Comparison of ENCODE assay signal across 13 cellular contexts in genomic region chr2:196479350-196479749, GRCh38.
DNase-seq lines count a peak whose midpoint lies in the region; ATAC-seq and TF ChIP-seq lines count a peak whose summit lies in the region.
"Had no signal": no experiment of that assay in that cellular context is flagged by ENCODE, and none has a peak within 500 bp of the region (broad histone marks: within the 10 kb centered on the region; RNA-seq: fewer than 3 reads in every experiment).

No MANE protein-coding gene starts in this region.

- H3K9me3 Mint-ChIP-seq in CD8-positive, alpha-beta memory T cell: no peaks in the 10 kb centered on the region
- H3K9me3 Mint-ChIP-seq: activated T-helper 2 cell treated with anti-CD3 and anti-CD28 coated beads, Interferon-gamma antibody, Interleukin-2, Interleukin-4, amounts not matched to agents 10 μg/mL and 5 μg/mL and 100 μg/mL, durations not matched to agents 14 hours and 24 hours and 36 hours; memory B cell had no signal

- H3K36me3 Mint-ChIP-seq in CD8-positive, alpha-beta memory T cell: no peaks in the 10 kb centered on the region
- H3K36me3 Mint-ChIP-seq: memory B cell had no signal

- peak overlapping the region; percentile 91 for H3K9ac ChIP-seq in smooth muscle cell (ENCODE audit: low read depth)

- no peaks in the 10 kb centered on the region for H3K36me3 ChIP-seq in RWPE2 (ENCODE audit: low read depth)
- no peaks in the 10 kb centered on the region for H3K36me3 ChIP-seq in smooth muscle cell (ENCODE audit: low read depth)
- H3K36me3 ChIP-seq in CD8-positive, alpha-beta memory T cell (ENCODE audit: insufficient read depth, low read length): no peaks in the 10 kb centered on the region

- POLR2A ChIA-PET in CD8-positive, alpha-beta memory T cell (lab: Charles Lee): no interaction called here

- H3K4me1 ChIP-seq in RWPE2 (ENCODE audit: insufficient read depth, poor library complexity, severe bottlenecking) (no peaks in the 10 kb centered on the region), smooth muscle cell (ENCODE audit: low read depth) (peaks cover 8% of the 10 kb centered on the region)
- H3K4me1 ChIP-seq in CD8-positive, alpha-beta memory T cell (ENCODE audit: insufficient read depth, low read length): no peaks in the 10 kb centered on the region

- CTCF ChIA-PET in CD8-positive, alpha-beta memory T cell (lab: Charles Lee): no interaction called here

- peak overlapping the region; percentile 72 for H3K4me2 ChIP-seq in smooth muscle cell

- H3F3A ChIP-seq in smooth muscle cell (ENCODE audit: low read depth): no peaks in the 10 kb centered on the region

- H3K27me3 Mint-ChIP-seq in CD8-positive, alpha-beta memory T cell: peaks cover 0 to 18% of the 10 kb centered on the region in 2 donors

- H3K27ac Mint-ChIP-seq in CD8-positive, alpha-beta memory T cell: no peak overlapping the region
- H3K27ac Mint-ChIP-seq: activated CD8-positive, alpha-beta T cell treated with anti-CD3 and anti-CD28 coated beads, Interleukin-2, amount 10 ng/mL, durations not matched to agents 7 days and 5 days; activated T-helper 2 cell treated with anti-CD3 and anti-CD28 coated beads, Interferon-gamma antibody, Interleukin-2, Interleukin-4, amounts not matched to agents 10 μg/mL and 5 μg/mL and 100 μg/mL, durations not matched to agents 14 hours and 24 hours and 36 hours; memory B cell had no signal

- H2AFZ ChIP-seq in smooth muscle cell (ENCODE audit: low read depth): no peak overlapping the region

- H3K9me3 ChIP-seq in RWPE2 (ENCODE audit: severe bottlenecking) (no peaks in the 10 kb centered on the region), smooth muscle cell (replicated peaks; ENCODE audit: low read depth) (no peaks in the 10 kb centered on the region)
- no peaks in the 10 kb centered on the region for H3K9me3 ChIP-seq in CD8-positive, alpha-beta memory T cell (ENCODE audit: low read length)

- H3K79me2 ChIP-seq in smooth muscle cell (ENCODE audit: low read depth): no peaks in the 10 kb centered on the region

- no peaks in the 10 kb centered on the region for H3K4me1 Mint-ChIP-seq in CD8-positive, alpha-beta memory T cell
- H3K4me1 Mint-ChIP-seq: memory B cell had no signal

- no peak overlapping the region for H3K4me3 Mint-ChIP-seq in CD8-positive, alpha-beta memory T cell
- H3K4me3 Mint-ChIP-seq: activated CD8-positive, alpha-beta T cell treated with anti-CD3 and anti-CD28 coated beads, Interleukin-2, amount 10 ng/mL, durations not matched to agents 7 days and 5 days; memory B cell had no signal

- DNase-seq in GM04504 (ENCODE audit: low read depth): peak; percentile 83
- DNase-seq in RWPE2 (ENCODE audit: low spot score): no peak
- DNase-seq in fibroblast of the aortic adventitia (ENCODE audit: low read depth): peak; percentile 89
- DNase-seq in smooth muscle cell (lab: John Stamatoyannopoulos, UW; ENCODE audit: unreplicated experiment): no peak
- no peak for DNase-seq in NCI-H1105 (lab: John Stamatoyannopoulos, UW)
- no peak for DNase-seq in CD8-positive, alpha-beta memory T cell
- DNase-seq in HuH-7.5 (ENCODE audit: low spot score): no peak
- DNase-seq: activated CD8-positive, alpha-beta T cell treated with anti-CD3 and anti-CD28 coated beads, Interleukin-2, amount 10 ng/mL, durations not matched to agents 7 days and 5 days; caudate nucleus; stimulated activated naive CD8-positive, alpha-beta T cell treated with anti-CD3 and anti-CD28 coated beads, Interleukin-15, Interleukin-2, amounts not matched to agents 100 U/mL and 50 U/mL, for 24 hours had no signal

- H3K27ac ChIP-seq in RWPE2 (ENCODE audit: poor library complexity, severe bottlenecking) (no peak overlapping the region), smooth muscle cell (ENCODE audit: low read depth) (peak overlapping the region; percentile 98)
- H3K27ac ChIP-seq in CD8-positive, alpha-beta memory T cell (ENCODE audit: low read depth, low read length): no peak overlapping the region
- H3K27ac ChIP-seq: HL-60 had no signal

- H4K20me1 ChIP-seq in smooth muscle cell (ENCODE audit: low read depth): no peaks in the 10 kb centered on the region

- H3K27me3 ChIP-seq in RWPE2 (ENCODE audit: insufficient read depth, poor library complexity, severe bottlenecking) (no peaks in the 10 kb centered on the region), smooth muscle cell (ENCODE audit: low read depth) (no peaks in the 10 kb centered on the region)
- H3K27me3 ChIP-seq in CD8-positive, alpha-beta memory T cell (ENCODE audit: insufficient read depth, low read length, poor library complexity, severe bottlenecking): no peaks in the 10 kb centered on the region

- no peak overlapping the region for H3K4me3 ChIP-seq in RWPE2 (ENCODE audit: severe bottlenecking)
- H3K4me3 ChIP-seq in fibroblast of the aortic adventitia (ENCODE audit: low read depth, low read length): no peak overlapping the region
- no peak overlapping the region for H3K4me3 ChIP-seq in smooth muscle cell
- no peak overlapping the region for H3K4me3 ChIP-seq in CD8-positive, alpha-beta memory T cell (ENCODE audit: low read length)

- TF ChIP-seq CTCF in RWPE2 (IDR thresholded peaks at IDR 0.05; ENCODE audit: poor library complexity, severe bottlenecking): no peak
- no peak for TF ChIP-seq CTCF in fibroblast of the aortic adventitia (IDR thresholded peaks at IDR 0.05; ENCODE audit: insufficient read depth, low read length)
- TF ChIP-seq CTCF in smooth muscle cell (IDR thresholded peaks at IDR 0.05; ENCODE audit: borderline replicate concordance, insufficient read depth, poor library complexity, severe bottlenecking): no peak

- ATAC-seq in RWPE2 (ENCODE audit: low read depth): peak; percentile 56; the same call in 2 of the 3 replicates
- ATAC-seq: activated CD8-positive, alpha-beta T cell treated with anti-CD3 and anti-CD28 coated beads, Interleukin-2, amount 10 ng/mL, durations not matched to agents 7 days and 5 days; stimulated activated naive CD8-positive, alpha-beta T cell treated with anti-CD3 and anti-CD28 coated beads, Interleukin-15, Interleukin-2, amounts not matched to agents 100 U/mL and 50 U/mL, for 24 hours had no signal

Comparison
In these comparisons a context has a peak if more than half of its experiments do, and no peak if none do; other contexts are left out.
1. DNase-seq: peak in GM04504 (single experiment) and fibroblast of the aortic adventitia (single experiment); none in RWPE2 (single experiment), smooth muscle cell (single experiment), NCI-H1105 (single experiment), CD8-positive, alpha-beta memory T cell (0 of 5) and HuH-7.5 (single experiment).